ENCODE assay signal across 29 cellular contexts in genomic region chr15:92580521-92580920, GRCh38.
"Had no signal": no experiment of that assay in that cellular context is flagged by ENCODE, and none has a peak within 500 bp of the region (broad histone marks: within the 10 kb centered on the region; RNA-seq: fewer than 3 reads in every experiment).

No MANE protein-coding gene starts in this region.

- H3K27me3 ChIP-seq: adrenal gland, body of pancreas, cardiac muscle cell had no signal

- H3K4me3 Mint-ChIP-seq: activated B cell treated with CpG ODN at 0.5 μM for 24 hours; activated CD4-positive, alpha-beta memory T cell treated with anti-CD3 and anti-CD28 coated beads, Interleukin-2, amount 10 ng/mL, durations not matched to agents 7 days and 5 days; activated CD4-positive, alpha-beta T cell treated with anti-CD3 and anti-CD28 coated beads, Interleukin-2, amount 10 ng/mL, durations not matched to agents 24 days and 14 days; activated naive CD4-positive, alpha-beta T cell treated with anti-CD3 and anti-CD28 coated beads for 36 hours; activated naive CD4-positive, alpha-beta T cell treated with anti-CD3 and anti-CD28 coated beads, Interleukin-2, amount 50 U/mL, for 24 hours; activated naive CD8-positive, alpha-beta T cell treated with anti-CD3 and anti-CD28 coated beads for 36 hours; activated naive CD8-positive, alpha-beta T cell treated with anti-CD3 and anti-CD28 coated beads, Interleukin-2, amount 50 U/mL, for 24 hours; activated T-helper 1 cell treated with anti-CD3 and anti-CD28 coated beads, Interleukin-12 subunit alpha, Interleukin-12 subunit beta, Interleukin-2, Interleukin-4 antibody, amounts not matched to agents 30 ng/mL and 10 ng/mL and 1 ng/mL, durations not matched to agents 14 hours and 24 hours and 36 hours; central memory CD8-positive, alpha-beta T cell; T-helper 17 cell; T-helper 2 cell treated with Interferon-gamma antibody and Interleukin-4, amounts not matched to agents 5 μg/mL and 100 μg/mL, for 36 hours had no signal

- H3K4me1 ChIP-seq: adrenal gland, body of pancreas, esophagus squamous epithelium had no signal

- H3K36me3 Mint-ChIP-seq: activated naive CD4-positive, alpha-beta T cell treated with anti-CD3 and anti-CD28 coated beads, Interleukin-2, amount 50 U/mL, for 24 hours; activated naive CD8-positive, alpha-beta T cell treated with anti-CD3 and anti-CD28 coated beads for 36 hours had no signal

- H3K9me3 Mint-ChIP-seq: activated B cell treated with CpG ODN at 0.5 μM for 24 hours; activated CD4-positive, alpha-beta memory T cell treated with anti-CD3 and anti-CD28 coated beads, Interleukin-2, amount 10 ng/mL, durations not matched to agents 7 days and 5 days; activated CD4-positive, alpha-beta T cell treated with anti-CD3 and anti-CD28 coated beads, Interleukin-2, amount 10 ng/mL, durations not matched to agents 24 days and 14 days; activated naive CD4-positive, alpha-beta T cell treated with anti-CD3 and anti-CD28 coated beads for 36 hours; activated naive CD4-positive, alpha-beta T cell treated with anti-CD3 and anti-CD28 coated beads, Interleukin-2, amount 50 U/mL, for 24 hours; activated naive CD8-positive, alpha-beta T cell treated with anti-CD3 and anti-CD28 coated beads for 36 hours; activated naive CD8-positive, alpha-beta T cell treated with anti-CD3 and anti-CD28 coated beads, Interleukin-2, amount 50 U/mL, for 24 hours; activated T-helper 1 cell treated with anti-CD3 and anti-CD28 coated beads, Interleukin-12 subunit alpha, Interleukin-12 subunit beta, Interleukin-2, Interleukin-4 antibody, amounts not matched to agents 30 ng/mL and 10 ng/mL and 1 ng/mL, durations not matched to agents 14 hours and 24 hours and 36 hours; activated T-helper 2 cell treated with anti-CD3 and anti-CD28 coated beads, Interferon-gamma antibody, Interleukin-2, Interleukin-4, amounts not matched to agents 10 μg/mL and 5 μg/mL and 100 μg/mL, durations not matched to agents 14 hours and 24 hours and 36 hours; central memory CD8-positive, alpha-beta T cell; T-helper 2 cell treated with Interferon-gamma antibody and Interleukin-4, amounts not matched to agents 5 μg/mL and 100 μg/mL, for 36 hours had no signal

- ATAC-seq: activated CD4-positive, CD25-positive, alpha-beta regulatory T cell treated with anti-CD3 and anti-CD28 coated beads, Interleukin-2, amount 50 U/mL, for 24 hours; activated naive CD8-positive, alpha-beta T cell treated with anti-CD3 and anti-CD28 coated beads, Interleukin-2, amount 50 U/mL, for 24 hours; body of pancreas; T-helper 17 cell had no signal

- H3K27ac Mint-ChIP-seq: activated B cell treated with CpG ODN at 0.5 μM for 24 hours; activated CD4-positive, alpha-beta memory T cell treated with anti-CD3 and anti-CD28 coated beads, Interleukin-2, amount 10 ng/mL, durations not matched to agents 7 days and 5 days; activated CD4-positive, alpha-beta T cell treated with anti-CD3 and anti-CD28 coated beads, Interleukin-2, amount 10 ng/mL, durations not matched to agents 24 days and 14 days; activated naive CD4-positive, alpha-beta T cell treated with anti-CD3 and anti-CD28 coated beads for 36 hours; activated naive CD4-positive, alpha-beta T cell treated with anti-CD3 and anti-CD28 coated beads, Interleukin-2, amount 50 U/mL, for 24 hours; activated naive CD8-positive, alpha-beta T cell treated with anti-CD3 and anti-CD28 coated beads for 36 hours; activated naive CD8-positive, alpha-beta T cell treated with anti-CD3 and anti-CD28 coated beads, Interleukin-2, amount 50 U/mL, for 24 hours; activated T-helper 1 cell treated with anti-CD3 and anti-CD28 coated beads, Interleukin-12 subunit alpha, Interleukin-12 subunit beta, Interleukin-2, Interleukin-4 antibody, amounts not matched to agents 30 ng/mL and 10 ng/mL and 1 ng/mL, durations not matched to agents 14 hours and 24 hours and 36 hours; activated T-helper 2 cell treated with anti-CD3 and anti-CD28 coated beads, Interferon-gamma antibody, Interleukin-2, Interleukin-4, amounts not matched to agents 10 μg/mL and 5 μg/mL and 100 μg/mL, durations not matched to agents 14 hours and 24 hours and 36 hours; T-helper 17 cell; T-helper 2 cell treated with Interferon-gamma antibody and Interleukin-4, amounts not matched to agents 5 μg/mL and 100 μg/mL, for 36 hours had no signal

- H3K4me3 ChIP-seq: adrenal gland, body of pancreas, cardiac muscle cell, esophagus squamous epithelium had no signal

- H3K9me3 ChIP-seq: adrenal gland, body of pancreas, esophagus squamous epithelium had no signal

- DNase-seq: activated B cell treated with CpG ODN at 0.5 μM for 24 hours; activated CD4-positive, alpha-beta memory T cell treated with anti-CD3 and anti-CD28 coated beads, Interleukin-2, amount 10 ng/mL, durations not matched to agents 7 days and 5 days; activated CD4-positive, alpha-beta T cell treated with anti-CD3 and anti-CD28 coated beads, Interleukin-2, amount 10 ng/mL, durations not matched to agents 24 days and 14 days; activated CD4-positive, alpha-beta T cell treated with anti-CD3 and anti-CD28 coated beads, Interleukin-2, amount 50 U/mL, for 4 hours; activated effector memory CD4-positive, alpha-beta T cell treated with anti-CD3 and anti-CD28 coated beads, Interleukin-2, amount 50 U/mL, for 16 hours; activated naive CD4-positive, alpha-beta T cell treated with anti-CD3 and anti-CD28 coated beads for 36 hours; activated naive CD8-positive, alpha-beta T cell treated with anti-CD3 and anti-CD28 coated beads for 36 hours; activated naive CD8-positive, alpha-beta T cell treated with anti-CD3 and anti-CD28 coated beads, Interleukin-2, amount 50 U/mL, for 24 hours; activated T-cell treated with anti-CD3 and anti-CD28 coated beads, Interleukin-2, amount 50 U/mL, for 1 hour; activated T-cell treated with anti-CD3 and anti-CD28 coated beads, Interleukin-2, amount 50 U/mL, for 48 hours; adrenal gland; amygdala; aorta; body of pancreas; effector CD8-positive, alpha-beta T cell; esophagus squamous epithelium; foreskin melanocyte; T-helper 1 cell; T-helper 17 cell; T1000; WERI-Rb-1 had no signal

- H3K27ac ChIP-seq: adrenal gland, body of pancreas, cardiac muscle cell, epithelial cell of prostate, esophagus squamous epithelium, WERI-Rb-1 had no signal

- H3K36me3 ChIP-seq: adrenal gland, cardiac muscle cell, esophagus squamous epithelium, WERI-Rb-1 had no signal

- H3K4me1 Mint-ChIP-seq: activated B cell treated with CpG ODN at 0.5 μM for 24 hours; activated CD4-positive, alpha-beta memory T cell treated with anti-CD3 and anti-CD28 coated beads, Interleukin-2, amount 10 ng/mL, durations not matched to agents 7 days and 5 days; activated CD4-positive, alpha-beta T cell treated with anti-CD3 and anti-CD28 coated beads, Interleukin-2, amount 10 ng/mL, durations not matched to agents 24 days and 14 days; activated naive CD4-positive, alpha-beta T cell treated with anti-CD3 and anti-CD28 coated beads, Interleukin-2, amount 50 U/mL, for 24 hours; activated naive CD8-positive, alpha-beta T cell treated with anti-CD3 and anti-CD28 coated beads for 36 hours; activated naive CD8-positive, alpha-beta T cell treated with anti-CD3 and anti-CD28 coated beads, Interleukin-2, amount 50 U/mL, for 24 hours; central memory CD8-positive, alpha-beta T cell had no signal
